In the genomic region with DNA sequence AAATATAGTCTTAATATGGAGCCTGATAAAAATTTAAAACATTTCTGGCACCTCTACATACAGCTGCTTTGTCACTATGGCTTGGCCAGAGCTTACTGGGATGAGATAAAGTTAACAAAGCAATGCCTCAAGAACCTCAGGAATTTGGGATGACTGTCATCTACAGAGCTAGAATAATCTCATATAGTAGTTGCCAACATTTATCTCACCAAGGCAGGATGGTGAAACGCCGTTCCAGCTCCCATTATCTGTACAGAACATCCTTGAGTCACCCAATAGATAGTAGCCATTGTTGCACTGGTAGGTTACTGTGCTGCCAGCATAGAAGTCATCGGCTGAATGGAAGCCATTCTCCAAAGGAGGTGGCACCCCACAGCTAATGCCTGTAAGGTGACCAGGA, we compare ENCODE assay signal across 23 cellular contexts.
DNase-seq lines count a peak whose midpoint lies in the region; ATAC-seq and TF ChIP-seq lines count a peak whose summit lies in the region.
"Had no signal": no experiment of that assay in that cellular context is flagged by ENCODE, and none has a peak within 500 bp of the region (broad histone marks: within the 10 kb centered on the region; RNA-seq: fewer than 3 reads in every experiment).

No MANE protein-coding gene starts in this region.

- H3K27me3 ChIP-seq in GM23248 (replicated peaks; ENCODE audit: insufficient read depth) (no peaks in the 10 kb centered on the region), adipocyte (replicated peaks; ENCODE audit: control insufficient read depth, insufficient read depth, low read length) (no peaks in the 10 kb centered on the region), fibroblast of lung (ENCODE audit: control insufficient read depth, insufficient read depth, low read length) (no peaks in the 10 kb centered on the region), upper lobe of right lung (no peaks in the 10 kb centered on the region)
- H3K27me3 ChIP-seq: heart left ventricle, tibial artery had no signal

- H3K4me3 ChIP-seq in GM23248: no peak overlapping the region
- no peak overlapping the region for H3K4me3 ChIP-seq in adipocyte (ENCODE audit: low read length)
- H3K4me3 ChIP-seq in fibroblast of lung (replicated peaks in 1 of 4; ENCODE audit: control extremely low read depth in 1 of 4, insufficient read depth in 1 of 4, low read depth in 3 of 4, low read length in 4 of 4): no peak overlapping the region
- no peak overlapping the region for H3K4me3 ChIP-seq in upper lobe of right lung
- H3K4me3 ChIP-seq: HAP-1, heart left ventricle, prostate gland, skin epidermis, tibial artery had no signal

- peak overlapping the region; percentile 50 for H3K27ac ChIP-seq in GM23248
- H3K27ac ChIP-seq in fibroblast of lung (ENCODE audit: insufficient read depth, low read length): no peak overlapping the region
- no peak overlapping the region for H3K27ac ChIP-seq in upper lobe of right lung
- H3K27ac ChIP-seq: heart left ventricle, prostate gland, skin epidermis, tibial artery had no signal

- H3K9me2 ChIP-seq in GM23248 (ENCODE audit: insufficient read depth): no peaks in the 10 kb centered on the region

- ATAC-seq in upper lobe of right lung: no peak
- ATAC-seq: activated naive CD8-positive, alpha-beta T cell treated with anti-CD3 and anti-CD28 coated beads, Interleukin-2, amount 50 U/mL, for 24 hours; heart left ventricle had no signal

- H3K36me3 ChIP-seq in GM23248 (ENCODE audit: low read depth): peaks cover 40% of the 10 kb centered on the region
- peaks cover 95% of the 10 kb centered on the region for H3K36me3 ChIP-seq in adipocyte (ENCODE audit: control insufficient read depth, insufficient read depth, low read length, severe bottlenecking)
- peaks cover 2% of the 10 kb centered on the region for H3K36me3 ChIP-seq in fibroblast of lung (ENCODE audit: control insufficient read depth, insufficient read depth, low read length)
- no peaks in the 10 kb centered on the region for H3K36me3 ChIP-seq in upper lobe of right lung
- H3K36me3 ChIP-seq: HAP-1, prostate gland, tibial artery had no signal

- intact Hi-C loops in upper lobe of right lung (cut with DNase I): no loop called here

- no peak overlapping the region for H3K9ac ChIP-seq in GM23248
- no peak overlapping the region for H3K9ac ChIP-seq in adipocyte (ENCODE audit: low read length)
- H3K9ac ChIP-seq in fibroblast of lung (ENCODE audit: insufficient read depth, low read length): no peak overlapping the region

- H3F3A ChIP-seq in GM23248 (ENCODE audit: insufficient read depth): peaks cover 15% of the 10 kb centered on the region

- H3K9me3 ChIP-seq in GM23248 (ENCODE audit: low read depth) (no peaks in the 10 kb centered on the region), adipocyte (ENCODE audit: control insufficient read depth, low read length) (no peaks in the 10 kb centered on the region), fibroblast of lung (ENCODE audit: control insufficient read depth, insufficient read depth, low read depth, low read length) (no peaks in the 10 kb centered on the region), upper lobe of right lung (no peaks in the 10 kb centered on the region)
- H3K9me3 ChIP-seq: HAP-1, heart left ventricle, prostate gland, tibial artery had no signal

- in situ Hi-C loops in GM23248 (cut with MboI): no loop called here

- H2AFZ ChIP-seq in GM23248 (no peak overlapping the region), fibroblast of lung (ENCODE audit: low read length) (no peak overlapping the region)

- peaks cover 18% of the 10 kb centered on the region for H3K4me1 ChIP-seq in GM23248 (ENCODE audit: insufficient read depth)
- H3K4me1 ChIP-seq in adipocyte (ENCODE audit: control insufficient read depth, insufficient read depth, low read length): peaks cover 24% of the 10 kb centered on the region
- H3K4me1 ChIP-seq in fibroblast of lung (ENCODE audit: control insufficient read depth, extremely low read depth, insufficient read depth, low read length): no peaks in the 10 kb centered on the region
- no peaks in the 10 kb centered on the region for H3K4me1 ChIP-seq in upper lobe of right lung
- H3K4me1 ChIP-seq: HAP-1, heart left ventricle, prostate gland, tibial artery had no signal

- H3K79me2 ChIP-seq in GM23248 (ENCODE audit: insufficient read depth) (no peaks in the 10 kb centered on the region), fibroblast of lung (ENCODE audit: control insufficient read depth, insufficient read depth, low read length) (no peaks in the 10 kb centered on the region)

- no peak overlapping the region for H3K4me2 ChIP-seq in GM23248 (ENCODE audit: unreplicated experiment)
- H3K4me2 ChIP-seq in fibroblast of lung (ENCODE audit: extremely low read depth, insufficient read depth, low read length): no peak overlapping the region

- TF ChIP-seq CTCF in fibroblast of lung (conservative IDR thresholded peaks at IDR 0.05 in 1 of 2, IDR thresholded peaks at IDR 0.05 in 1 of 2; ENCODE audit: low read depth in 1 of 2, low read length in 2 of 2) (no peak), upper lobe of right lung (IDR thresholded peaks at IDR 0.05) (no peak)

- DNase-seq in GM23248 (peak; percentile 89), adipocyte (ENCODE audit: low read depth) (peak; percentile 29), fibroblast of lung (ENCODE audit: low read depth in 2 of 2) (peak; percentile 8 to 76), putamen (ENCODE audit: low spot score) (peak; percentile 33), occipital lobe (lab: John Stamatoyannopoulos, UW) (no peak), upper lobe of right lung (no peak), dermis blood vessel endothelial cell (no peak), H4 (ENCODE audit: low spot score) (no peak)
- DNase-seq: activated CD4-positive, alpha-beta T cell treated with anti-CD3 and anti-CD28 coated beads, Interleukin-2, amount 10 ng/mL, durations not matched to agents 24 days and 14 days; activated naive CD8-positive, alpha-beta T cell treated with anti-CD3 and anti-CD28 coated beads, Interleukin-2, amount 50 U/mL, for 24 hours; DMS79; effector CD4-positive, alpha-beta T cell; heart left ventricle; NCI-H345; NCI-H82; Right ventricle myocardium superior; stimulated activated CD4-positive, alpha-beta T cell treated with anti-CD3 and anti-CD28 coated beads, Interleukin-2, amount 100 ng/mL, for 24 hours; stimulated activated naive CD4-positive, alpha-beta T cell; SW 1271; tibial artery had no signal

- H4K20me1 ChIP-seq in GM23248 (ENCODE audit: insufficient read depth): no peaks in the 10 kb centered on the region
- no peaks in the 10 kb centered on the region for H4K20me1 ChIP-seq in fibroblast of lung (ENCODE audit: control insufficient read depth, extremely low read depth, insufficient read depth, low read length)

- WGBS in GM23248 (ENCODE audit: low coverage in 1 of 2, low lambda C conversion rate in 2 of 2, missing lambda C conversion rate in 2 of 2), 2 experiments: 16 to 21% methylated on average over 3 of the region's 3 CpGs

Comparison
In these comparisons a context has a peak if more than half of its experiments do, and no peak if none do; other contexts are left out.
1. DNase-seq: peak in GM23248 (single experiment), adipocyte (single experiment), fibroblast of lung (2 of 2) and putamen (single experiment); none in occipital lobe (single experiment), upper lobe of right lung (single experiment), dermis blood vessel endothelial cell (single experiment) and H4 (single experiment).